12 cellular contexts compared by ENCODE assay signal in genomic region chr17:68184141-68184571, GRCh38.
DNase-seq lines count a peak whose midpoint lies in the region; ATAC-seq and TF ChIP-seq lines count a peak whose summit lies in the region.
"Had no signal": no experiment of that assay in that cellular context is flagged by ENCODE, and none has a peak within 500 bp of the region (broad histone marks: within the 10 kb centered on the region; RNA-seq: fewer than 3 reads in every experiment).

No MANE protein-coding gene starts in this region.

- peaks cover 61% of the 10 kb centered on the region for H3K4me1 Mint-ChIP-seq in stimulated activated naive CD8-positive, alpha-beta T cell treated with anti-CD3 and anti-CD28 coated beads, Interleukin-15, Interleukin-2, amounts not matched to agents 100 ng/mL and 50 ng/mL, for 24 hours (ENCODE audit: low read depth)
- H3K4me1 Mint-ChIP-seq in activated T-helper 1 cell treated with anti-CD3 and anti-CD28 coated beads, Interleukin-12 subunit alpha, Interleukin-12 subunit beta, Interleukin-2, Interleukin-4 antibody, amounts not matched to agents 30 ng/mL and 10 ng/mL and 1 ng/mL, durations not matched to agents 14 hours and 24 hours and 36 hours (ENCODE audit: low read depth): peaks cover 57% of the 10 kb centered on the region
- peaks cover 65 to 80% of the 10 kb centered on the region in 2 donors for H3K4me1 Mint-ChIP-seq in immature natural killer cell

- no peak for DNase-seq in stimulated activated naive CD8-positive, alpha-beta T cell treated with anti-CD3 and anti-CD28 coated beads, Interleukin-15, Interleukin-2, amounts not matched to agents 100 U/mL and 50 U/mL, for 24 hours
- no peak for DNase-seq in activated T-helper 1 cell treated with anti-CD3 and anti-CD28 coated beads, Interleukin-12 subunit alpha, Interleukin-12 subunit beta, Interleukin-2, Interleukin-4 antibody, amounts not matched to agents 30 ng/mL and 10 ng/mL and 1 ng/mL, durations not matched to agents 14 hours and 24 hours and 36 hours (ENCODE audit: low spot score)
- DNase-seq in immature natural killer cell: no peak
- DNase-seq in vagina (ENCODE audit: extremely low spot score in 2 of 2): peak in 1 of 2 donors; percentile 44
- DNase-seq in ACHN: no peak
- DNase-seq: BE2C, NCI-H510A treated with DMSO at 0.1 percent for 48 hours, SJCRH30 had no signal

- H3K9me3 Mint-ChIP-seq in stimulated activated naive CD8-positive, alpha-beta T cell treated with anti-CD3 and anti-CD28 coated beads, Interleukin-15, Interleukin-2, amounts not matched to agents 100 ng/mL and 50 ng/mL, for 24 hours: no peaks in the 10 kb centered on the region
- H3K9me3 Mint-ChIP-seq in activated T-helper 1 cell treated with anti-CD3 and anti-CD28 coated beads, Interleukin-12 subunit alpha, Interleukin-12 subunit beta, Interleukin-2, Interleukin-4 antibody, amounts not matched to agents 30 ng/mL and 10 ng/mL and 1 ng/mL, durations not matched to agents 14 hours and 24 hours and 36 hours: no peaks in the 10 kb centered on the region
- no peaks in the 10 kb centered on the region for H3K9me3 Mint-ChIP-seq in immature natural killer cell

- peak overlapping the region; percentile 72 for H3K4me3 Mint-ChIP-seq in stimulated activated naive CD8-positive, alpha-beta T cell treated with anti-CD3 and anti-CD28 coated beads, Interleukin-15, Interleukin-2, amounts not matched to agents 100 ng/mL and 50 ng/mL, for 24 hours
- H3K4me3 Mint-ChIP-seq in activated T-helper 1 cell treated with anti-CD3 and anti-CD28 coated beads, Interleukin-12 subunit alpha, Interleukin-12 subunit beta, Interleukin-2, Interleukin-4 antibody, amounts not matched to agents 30 ng/mL and 10 ng/mL and 1 ng/mL, durations not matched to agents 14 hours and 24 hours and 36 hours: peak overlapping the region; percentile 51
- peak overlapping the region; percentile 77 to 95 (median 89) for H3K4me3 Mint-ChIP-seq in immature natural killer cell

- peak overlapping the region; percentile 13 for H3K27ac ChIP-seq in vagina
- H3K27ac ChIP-seq: neutrophil, SJCRH30 had no signal

- no peaks in the 10 kb centered on the region for H3K36me3 Mint-ChIP-seq in stimulated activated naive CD8-positive, alpha-beta T cell treated with anti-CD3 and anti-CD28 coated beads, Interleukin-15, Interleukin-2, amounts not matched to agents 100 ng/mL and 50 ng/mL, for 24 hours (ENCODE audit: low read depth)
- peaks cover 4% of the 10 kb centered on the region for H3K36me3 Mint-ChIP-seq in activated T-helper 1 cell treated with anti-CD3 and anti-CD28 coated beads, Interleukin-12 subunit alpha, Interleukin-12 subunit beta, Interleukin-2, Interleukin-4 antibody, amounts not matched to agents 30 ng/mL and 10 ng/mL and 1 ng/mL, durations not matched to agents 14 hours and 24 hours and 36 hours (ENCODE audit: low read depth)
- peaks cover 0 to 5% (median 0%) of the 10 kb centered on the region in 3 donors for H3K36me3 Mint-ChIP-seq in immature natural killer cell

- ATAC-seq in stimulated activated naive CD8-positive, alpha-beta T cell treated with anti-CD3 and anti-CD28 coated beads, Interleukin-15, Interleukin-2, amounts not matched to agents 100 U/mL and 50 U/mL, for 24 hours: no peak
- ATAC-seq in HG03457 (IDR thresholded peaks at IDR 0.05; ENCODE audit: unreplicated experiment) (no peak), GM18502 (IDR thresholded peaks at IDR 0.05; ENCODE audit: poor library complexity, unreplicated experiment) (no peak)

- no peaks in the 10 kb centered on the region for H3K27me3 ChIP-seq in vagina
- H3K27me3 ChIP-seq: BE2C, SJCRH30 had no signal

- intact Hi-C loops in activated T-helper 1 cell treated with anti-CD3 and anti-CD28 coated beads, Interleukin-12 subunit alpha, Interleukin-12 subunit beta, Interleukin-2, Interleukin-4 antibody, amounts not matched to agents 30 ng/mL and 10 ng/mL and 1 ng/mL, durations not matched to agents 14 hours and 24 hours and 36 hours (cut with micrococcal nuclease): loop anchor here (1.0 to 10.0 kb wide), 6 partner anchors 16 to 819 kb away; partner anchors contain the start of genes BPTF, KPNA2, PRKAR1A and PSMD12
- intact Hi-C loops in vagina (cut with DNase I): no loop called here

- TF ChIP-seq CTCF in vagina (IDR thresholded peaks at IDR 0.05): no peak

- no peak for TF ChIP-seq POLR2A in vagina (IDR thresholded peaks at IDR 0.05)

- H3K36me3 ChIP-seq in vagina: no peaks in the 10 kb centered on the region
- H3K36me3 ChIP-seq: BE2C, neutrophil, SJCRH30 had no signal

- H3K9me3 ChIP-seq in vagina: no peaks in the 10 kb centered on the region
- H3K9me3 ChIP-seq: BE2C, neutrophil, SJCRH30 had no signal

- no peaks in the 10 kb centered on the region for H3K27me3 Mint-ChIP-seq in stimulated activated naive CD8-positive, alpha-beta T cell treated with anti-CD3 and anti-CD28 coated beads, Interleukin-15, Interleukin-2, amounts not matched to agents 100 ng/mL and 50 ng/mL, for 24 hours
- H3K27me3 Mint-ChIP-seq in activated T-helper 1 cell treated with anti-CD3 and anti-CD28 coated beads, Interleukin-12 subunit alpha, Interleukin-12 subunit beta, Interleukin-2, Interleukin-4 antibody, amounts not matched to agents 30 ng/mL and 10 ng/mL and 1 ng/mL, durations not matched to agents 14 hours and 24 hours and 36 hours (ENCODE audit: insufficient read depth): peaks cover 10% of the 10 kb centered on the region
- H3K27me3 Mint-ChIP-seq in immature natural killer cell (ENCODE audit: low read depth in 3 of 3): peaks cover 12 to 28% (median 22%) of the 10 kb centered on the region in 3 donors

- H3K27ac Mint-ChIP-seq in stimulated activated naive CD8-positive, alpha-beta T cell treated with anti-CD3 and anti-CD28 coated beads, Interleukin-15, Interleukin-2, amounts not matched to agents 100 ng/mL and 50 ng/mL, for 24 hours: peak overlapping the region; percentile 84
- H3K27ac Mint-ChIP-seq in activated T-helper 1 cell treated with anti-CD3 and anti-CD28 coated beads, Interleukin-12 subunit alpha, Interleukin-12 subunit beta, Interleukin-2, Interleukin-4 antibody, amounts not matched to agents 30 ng/mL and 10 ng/mL and 1 ng/mL, durations not matched to agents 14 hours and 24 hours and 36 hours: peak overlapping the region; percentile 49
- H3K27ac Mint-ChIP-seq in immature natural killer cell: peak overlapping the region; percentile 90 to 97 (median 96)

- H3K4me3 ChIP-seq in vagina: no peak overlapping the region
- H3K4me3 ChIP-seq: SJCRH30 had no signal

- in situ Hi-C loops in ACHN (cut with HindIII; ENCODE audit: low pct_ligation_motif_present, low pct_unique_long_range_greater_than_20kb, low sequenced_read_pairs): no loop called here

- H3K4me1 ChIP-seq in vagina: no peaks in the 10 kb centered on the region
